In genomic region chr9:33017283-33018041, GRCh38 we compare ENCODE assay signal across 17 cellular contexts. TPM values are rescaled to one million over a fixed set of nuclear protein-coding genes. Genes with fewer than 3 reads are reported as not detected.
DNase-seq lines count a peak whose midpoint lies in the region; ATAC-seq and TF ChIP-seq lines count a peak whose summit lies in the region.
"Had no signal": no experiment of that assay in that cellular context is flagged by ENCODE, and none has a peak within 500 bp of the region (broad histone marks: within the 10 kb centered on the region; RNA-seq: fewer than 3 reads in every experiment).

No MANE protein-coding gene starts in this region.

- H3K36me3 ChIP-seq in esophagus muscularis mucosa, result peaks cover 0 to 18% (median 7%) of the 10 kb centered on the region in 4 donors
- H3K36me3 ChIP-seq: breast epithelium had no signal

- no peak for TF ChIP-seq POLR2A in esophagus muscularis mucosa (IDR thresholded peaks at IDR 0.05; ENCODE audit: low read depth)

- peak; percentile 44 for DNase-seq in kidney tubule cell (ENCODE audit: low spot score)
- no peak for DNase-seq in esophagus muscularis mucosa (ENCODE audit: extremely low spot score)
- DNase-seq: activated CD4-positive, alpha-beta T cell treated with anti-CD3 and anti-CD28 coated beads, Interleukin-2, amount 10 ng/mL, durations not matched to agents 7 days and 5 days; activated effector memory CD4-positive, alpha-beta T cell treated with Interleukin-2 at 50 U/mL for 16 hours; CD4-positive, alpha-beta T cell; cortex of kidney; heart left ventricle; left ventricle myocardium superior; NCI-H187; T-helper 17 cell had no signal

- H3K4me1 ChIP-seq in esophagus muscularis mucosa, result peaks cover 0 to 7% (median 6%) of the 10 kb centered on the region in 4 donors
- H3K4me1 ChIP-seq: breast epithelium had no signal

- no peaks in the 10 kb centered on the region for H3K27me3 ChIP-seq in esophagus muscularis mucosa
- H3K27me3 ChIP-seq: breast epithelium, heart left ventricle had no signal

- H3K9me3 ChIP-seq in esophagus muscularis mucosa, result no peaks in the 10 kb centered on the region
- H3K9me3 ChIP-seq: breast epithelium, heart left ventricle had no signal

- 84% methylated on average over 6 of the region's 6 CpGs for WGBS in esophagus muscularis mucosa

- H3K4me3 ChIP-seq in esophagus muscularis mucosa, result no peak overlapping the region
- H3K4me3 ChIP-seq: breast epithelium, heart left ventricle had no signal

- ATAC-seq in GM18520 (IDR thresholded peaks at IDR 0.05; ENCODE audit: unreplicated experiment), result peak; percentile 28
- peak; percentile 61 for ATAC-seq in GM19372 (IDR thresholded peaks at IDR 0.05; ENCODE audit: low read depth, unreplicated experiment)
- peak; percentile 53 for ATAC-seq in HG02938 (IDR thresholded peaks at IDR 0.05; ENCODE audit: unreplicated experiment)
- no peak for ATAC-seq in HG02571 (IDR thresholded peaks at IDR 0.05; ENCODE audit: unreplicated experiment)
- ATAC-seq in GM18873 (IDR thresholded peaks at IDR 0.05; ENCODE audit: low FRiP score, unreplicated experiment), result no peak
- ATAC-seq: heart left ventricle, left ventricle myocardium superior, T-helper 17 cell had no signal

- TF ChIP-seq EP300 in esophagus muscularis mucosa (IDR thresholded peaks at IDR 0.05), result no peak

- no peak overlapping the region for H3K27ac ChIP-seq in esophagus muscularis mucosa (replicated peaks in 1 of 4)
- H3K27ac ChIP-seq: breast epithelium, heart left ventricle, KMS-11 had no signal

- intact Hi-C loops in esophagus muscularis mucosa (cut with DNase I), result no loop called here

- TF ChIP-seq CTCF in esophagus muscularis mucosa (IDR thresholded peaks at IDR 0.05), result no peak

RNA-seq across cellular contexts. Expression of gene DNAJA1, which starts 7.6 kb away (rescaled TPM):
- 100 to 1,000 TPM in 1 of 4 donors, 10 to 100 TPM in 3; 60.9 to 102 (median 71.1) TPM for total RNA-seq in esophagus muscularis mucosa

RNA-seq across cellular contexts. Expression of gene APTX, which starts 16.0 kb away (rescaled TPM):
- total RNA-seq in esophagus muscularis mucosa, result 10 to 100 TPM; 20.6 to 33.2 (median 23.3) TPM

RNA-seq across cellular contexts. Expression of gene SMU1, which starts 59.0 kb away (rescaled TPM):
- total RNA-seq in esophagus muscularis mucosa, result 10 to 100 TPM; 17.8 to 22.6 (median 19.6) TPM

Comparison
In these comparisons a context has a peak if more than half of its experiments do, and no peak if none do; other contexts are left out.
1. ATAC-seq: peak in GM18520 (single experiment), GM19372 (single experiment) and HG02938 (single experiment); none in HG02571 (single experiment) and GM18873 (single experiment).